ENCODE assay signal across 8 cellular contexts in genomic region chr5:88675159-88675757, GRCh38.
DNase-seq lines count a peak whose midpoint lies in the region; ATAC-seq and TF ChIP-seq lines count a peak whose summit lies in the region.

No MANE protein-coding gene starts in this region.

- no peak overlapping the region for H3K27ac ChIP-seq in CD4-positive, alpha-beta T cell (ENCODE audit: low read depth, low read length)

- H3K9me3 Mint-ChIP-seq in CD4-positive, alpha-beta T cell, result peaks cover 2% of the 10 kb centered on the region
- no peaks in the 10 kb centered on the region for H3K9me3 Mint-ChIP-seq in activated CD4-positive, alpha-beta memory T cell treated with anti-CD3 and anti-CD28 coated beads, Interleukin-2, amount 10 ng/mL, durations not matched to agents 7 days and 5 days
- no peaks in the 10 kb centered on the region for H3K9me3 Mint-ChIP-seq in stimulated activated naive CD8-positive, alpha-beta T cell treated with anti-CD3 and anti-CD28 coated beads, Interleukin-15, amount 100 ng/mL, for 72 hours

- CTCF ChIA-PET in CD4-positive, alpha-beta T cell (lab: Charles Lee), result interaction anchor here (1.0 kb wide), 1 partner anchor 16 kb away, joined by 6 read pairs; no protein-coding TSS in a partner anchor
- CTCF ChIA-PET in activated CD4-positive, alpha-beta memory T cell treated with anti-CD3 and anti-CD28 coated beads, Interleukin-2, amount 10 ng/mL, durations not matched to agents 7 days and 5 days (lab: Charles Lee), result interaction anchor here (1.1 to 1.9 kb wide), 3 partner anchors 9 to 15 kb away, joined by 6 to 11 read pairs (median 9); no protein-coding TSS in a partner anchor

- no peak for TF ChIP-seq CTCF in CD4-positive, alpha-beta T cell (IDR thresholded peaks at IDR 0.05)

- intact Hi-C loops in CD4-positive, alpha-beta T cell (cut with DNase I, micrococcal nuclease), result loop anchor here in 1 of 2 experiments (5.0 kb wide), 1 partner anchor 533 kb away; no protein-coding TSS in a partner anchor

- peak overlapping the region; percentile 31 for H3K27ac Mint-ChIP-seq in CD4-positive, alpha-beta T cell
- peak overlapping the region; percentile 56 for H3K27ac Mint-ChIP-seq in activated CD4-positive, alpha-beta memory T cell treated with anti-CD3 and anti-CD28 coated beads, Interleukin-2, amount 10 ng/mL, durations not matched to agents 7 days and 5 days
- H3K27ac Mint-ChIP-seq in stimulated activated naive CD8-positive, alpha-beta T cell treated with anti-CD3 and anti-CD28 coated beads, Interleukin-15, amount 100 ng/mL, for 72 hours, result peak overlapping the region in 1 of 2 donors; percentile 81

- peak overlapping the region; percentile 65 for H3K4me3 Mint-ChIP-seq in CD4-positive, alpha-beta T cell
- H3K4me3 Mint-ChIP-seq in activated CD4-positive, alpha-beta memory T cell treated with anti-CD3 and anti-CD28 coated beads, Interleukin-2, amount 10 ng/mL, durations not matched to agents 7 days and 5 days, result peak overlapping the region; percentile 49
- peak overlapping the region; percentile 72 to 88 for H3K4me3 Mint-ChIP-seq in stimulated activated naive CD8-positive, alpha-beta T cell treated with anti-CD3 and anti-CD28 coated beads, Interleukin-15, amount 100 ng/mL, for 72 hours

- POLR2A ChIA-PET in CD4-positive, alpha-beta T cell (lab: Charles Lee), result interaction anchor here (1.3 kb wide), 1 partner anchor 9 kb away, joined by 3 read pairs; no protein-coding TSS in a partner anchor
- POLR2A ChIA-PET in activated CD4-positive, alpha-beta memory T cell treated with anti-CD3 and anti-CD28 coated beads, Interleukin-2, amount 10 ng/mL, durations not matched to agents 7 days and 5 days (lab: Charles Lee), result interaction anchor here (0.6 to 1.4 kb wide), 3 partner anchors 8 to 15 kb away, joined by 3 to 4 read pairs (median 3); no protein-coding TSS in a partner anchor

- ATAC-seq in CD4-positive, alpha-beta T cell (ENCODE audit: poor library complexity), result peak; percentile 14
- peak; percentile 34 for ATAC-seq in GM19395 (IDR thresholded peaks at IDR 0.05; ENCODE audit: unreplicated experiment)
- peak; percentile 15 for ATAC-seq in HG03460 (IDR thresholded peaks at IDR 0.05; ENCODE audit: unreplicated experiment)
- ATAC-seq in stimulated activated naive CD8-positive, alpha-beta T cell treated with anti-CD3 and anti-CD28 coated beads, Interleukin-15, amount 100 ng/mL, for 72 hours, result peak; percentile 45

- H3K36me3 Mint-ChIP-seq in CD4-positive, alpha-beta T cell (ENCODE audit: low read depth), result no peaks in the 10 kb centered on the region
- H3K36me3 Mint-ChIP-seq in activated CD4-positive, alpha-beta memory T cell treated with anti-CD3 and anti-CD28 coated beads, Interleukin-2, amount 10 ng/mL, durations not matched to agents 7 days and 5 days (ENCODE audit: low read depth), result peaks cover 21% of the 10 kb centered on the region

- no peak for DNase-seq in CD4-positive, alpha-beta T cell
- no peak for DNase-seq in activated CD4-positive, alpha-beta memory T cell treated with anti-CD3 and anti-CD28 coated beads, Interleukin-2, amount 10 ng/mL, durations not matched to agents 7 days and 5 days
- peak in 1 of 2 donors; percentile 21 for DNase-seq in stimulated activated naive CD8-positive, alpha-beta T cell treated with anti-CD3 and anti-CD28 coated beads, Interleukin-15, amount 100 ng/mL, for 72 hours
- no peak for DNase-seq in T1000 (lab: John Stamatoyannopoulos, UW)
- DNase-seq in central memory CD4-positive, alpha-beta T cell, result no peak

- H3K4me3 ChIP-seq in iPS-18c (ENCODE audit: insufficient read depth, low read depth, low read length), result peak overlapping the region; percentile 60

- peaks cover 89% of the 10 kb centered on the region for H3K27me3 Mint-ChIP-seq in CD4-positive, alpha-beta T cell
- H3K27me3 Mint-ChIP-seq in activated CD4-positive, alpha-beta memory T cell treated with anti-CD3 and anti-CD28 coated beads, Interleukin-2, amount 10 ng/mL, durations not matched to agents 7 days and 5 days, result peaks cover 82% of the 10 kb centered on the region
- H3K27me3 Mint-ChIP-seq in stimulated activated naive CD8-positive, alpha-beta T cell treated with anti-CD3 and anti-CD28 coated beads, Interleukin-15, amount 100 ng/mL, for 72 hours, result peaks cover 96% of the 10 kb centered on the region

- H3K4me1 Mint-ChIP-seq in CD4-positive, alpha-beta T cell (ENCODE audit: low read depth), result peaks cover 27% of the 10 kb centered on the region
- H3K4me1 Mint-ChIP-seq in activated CD4-positive, alpha-beta memory T cell treated with anti-CD3 and anti-CD28 coated beads, Interleukin-2, amount 10 ng/mL, durations not matched to agents 7 days and 5 days, result peaks cover 34% of the 10 kb centered on the region
- H3K4me1 Mint-ChIP-seq in stimulated activated naive CD8-positive, alpha-beta T cell treated with anti-CD3 and anti-CD28 coated beads, Interleukin-15, amount 100 ng/mL, for 72 hours, result peaks cover 64% of the 10 kb centered on the region

- no peaks in the 10 kb centered on the region for H3K9me3 ChIP-seq in CD4-positive, alpha-beta T cell (ENCODE audit: control insufficient read depth, low read length)
- H3K9me3 ChIP-seq in iPS-18c (ENCODE audit: control insufficient read depth, insufficient read depth, low read length), result no peaks in the 10 kb centered on the region

- H3K27me3 ChIP-seq in CD4-positive, alpha-beta T cell (ENCODE audit: control insufficient read depth, insufficient read depth, low read length), result peaks cover 97% of the 10 kb centered on the region
